In the genomic region with DNA sequence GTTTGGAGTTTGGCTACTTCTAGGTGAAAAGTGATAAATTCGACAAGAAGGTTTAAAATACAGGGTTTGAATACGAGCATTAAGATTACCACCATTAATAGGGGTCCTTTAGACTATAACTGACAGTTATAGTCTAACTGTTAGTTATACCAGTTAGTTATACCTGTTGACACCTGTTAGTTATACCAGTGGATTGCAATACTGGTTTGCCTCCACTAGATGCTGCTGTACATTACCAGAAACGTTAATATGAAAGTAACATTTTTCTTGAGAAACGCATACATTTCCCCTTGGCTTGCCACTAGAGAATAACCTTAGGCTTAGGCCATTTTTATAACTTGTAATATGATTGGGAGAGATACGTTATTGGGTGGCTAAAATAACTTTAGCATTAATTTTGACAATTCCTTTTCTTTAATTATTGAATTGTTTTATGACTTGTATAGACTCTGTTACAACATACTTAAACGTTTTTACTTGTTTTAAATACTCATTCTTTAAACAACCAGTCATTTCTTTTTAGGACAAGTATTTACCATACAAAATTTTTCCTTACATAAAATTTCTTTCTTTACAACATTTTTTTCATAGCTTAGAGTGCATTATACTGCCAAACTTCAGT, we compare ENCODE assay signal across 9 cellular contexts.
DNase-seq lines count a peak whose midpoint lies in the region; ATAC-seq and TF ChIP-seq lines count a peak whose summit lies in the region.
"Had no signal": no experiment of that assay in that cellular context is flagged by ENCODE, and none has a peak within 500 bp of the region (broad histone marks: within the 10 kb centered on the region; RNA-seq: fewer than 3 reads in every experiment).

No MANE protein-coding gene starts in this region.

- no peak overlapping the region for H3K27ac Mint-ChIP-seq in CD14-positive monocyte
- no peak overlapping the region for H3K27ac Mint-ChIP-seq in activated T-helper 17 cell treated with anti-CD3 and anti-CD28 coated beads, Interleukin-2, amount 50 U/mL, for 72 hours
- H3K27ac Mint-ChIP-seq: IgD-negative memory B cell had no signal

- no peak overlapping the region for H3K4me3 Mint-ChIP-seq in CD14-positive monocyte
- no peak overlapping the region for H3K4me3 Mint-ChIP-seq in activated T-helper 17 cell treated with anti-CD3 and anti-CD28 coated beads, Interleukin-2, amount 50 U/mL, for 72 hours
- H3K4me3 Mint-ChIP-seq: IgD-negative memory B cell had no signal

- no peaks in the 10 kb centered on the region for H3K4me1 Mint-ChIP-seq in CD14-positive monocyte
- H3K4me1 Mint-ChIP-seq in activated T-helper 17 cell treated with anti-CD3 and anti-CD28 coated beads, Interleukin-2, amount 50 U/mL, for 72 hours: no peaks in the 10 kb centered on the region
- H3K4me1 Mint-ChIP-seq: IgD-negative memory B cell had no signal

- peak; percentile 69 for ATAC-seq in GM19025 (IDR thresholded peaks at IDR 0.05; ENCODE audit: low read depth, unreplicated experiment)
- ATAC-seq in HG03342 (IDR thresholded peaks at IDR 0.05; ENCODE audit: unreplicated experiment): peak; percentile 86
- ATAC-seq in GM19023 (IDR thresholded peaks at IDR 0.05; ENCODE audit: unreplicated experiment): no peak
- no peak for ATAC-seq in activated T-helper 17 cell treated with anti-CD3 and anti-CD28 coated beads, Interleukin-2, amount 50 U/mL, for 72 hours (replicated peaks)

- DNase-seq in CD14-positive monocyte (ENCODE audit: low spot score) (no peak), RWPE1 (ENCODE audit: low spot score) (peak; percentile 15), iPS-NIHi7 (ENCODE audit: extremely low spot score) (peak; percentile 29), occipital lobe (lab: John Stamatoyannopoulos, UW) (no peak)

- no peaks in the 10 kb centered on the region for H3K36me3 Mint-ChIP-seq in CD14-positive monocyte
- no peaks in the 10 kb centered on the region for H3K36me3 Mint-ChIP-seq in activated T-helper 17 cell treated with anti-CD3 and anti-CD28 coated beads, Interleukin-2, amount 50 U/mL, for 72 hours (ENCODE audit: low read depth)
- H3K36me3 Mint-ChIP-seq: IgD-negative memory B cell had no signal

- intact Hi-C loops in CD14-positive monocyte (cut with micrococcal nuclease): no loop called here

- H3K27me3 Mint-ChIP-seq in CD14-positive monocyte (ENCODE audit: low read depth in 3 of 3): peaks cover 0 to 3% (median 1%) of the 10 kb centered on the region in 3 donors
- H3K27me3 Mint-ChIP-seq in activated T-helper 17 cell treated with anti-CD3 and anti-CD28 coated beads, Interleukin-2, amount 50 U/mL, for 72 hours: no peaks in the 10 kb centered on the region
- H3K27me3 Mint-ChIP-seq: IgD-negative memory B cell had no signal

- CTCF ChIA-PET in RWPE1 (lab: Yijun Ruan, JAX): interaction anchor here (0.7 kb wide), 1 partner anchor 916 kb away, joined by 3 read pairs; no protein-coding TSS in a partner anchor

- peaks cover 13 to 29% (median 20%) of the 10 kb centered on the region in 7 donors for H3K9me3 Mint-ChIP-seq in CD14-positive monocyte
- H3K9me3 Mint-ChIP-seq in activated T-helper 17 cell treated with anti-CD3 and anti-CD28 coated beads, Interleukin-2, amount 50 U/mL, for 72 hours: peaks cover 19% of the 10 kb centered on the region

- POLR2A ChIA-PET in RWPE1 (lab: Yijun Ruan, JAX; ENCODE audit: low non-redundant PET): no interaction called here

- H3K27ac ChIP-seq in RWPE1: no peak overlapping the region

- TF ChIP-seq CTCF in CD14-positive monocyte (IDR thresholded peaks at IDR 0.05): peak; percentile 45
- TF ChIP-seq CTCF in RWPE1 (conservative IDR thresholded peaks at IDR 0.05; ENCODE audit: low read depth): peak; percentile 88

Comparison
In these comparisons a context has a peak if more than half of its experiments do, and no peak if none do; other contexts are left out.
1. DNase-seq: peak in RWPE1 (single experiment) and iPS-NIHi7 (single experiment); none in CD14-positive monocyte (single experiment) and occipital lobe (single experiment).
2. ATAC-seq: peak in GM19025 (single experiment) and HG03342 (single experiment); none in GM19023 (single experiment) and activated T-helper 17 cell treated with anti-CD3 and anti-CD28 coated beads, Interleukin-2, amount 50 U/mL, for 72 hours (single experiment).